Comparison of ENCODE assay signal across 1 cellular context in genomic region chr12:38761636-38762342, GRCh38.
TF ChIP-seq lines count a peak whose summit lies in the region.

No MANE protein-coding gene starts in this region.

TF ChIP-seq in SK-N-SH, 30 proteins besides CTCF, POLR2A, EP300 and RAD21 (continued from another document):
- TF ChIP-seq, protein P1, sequence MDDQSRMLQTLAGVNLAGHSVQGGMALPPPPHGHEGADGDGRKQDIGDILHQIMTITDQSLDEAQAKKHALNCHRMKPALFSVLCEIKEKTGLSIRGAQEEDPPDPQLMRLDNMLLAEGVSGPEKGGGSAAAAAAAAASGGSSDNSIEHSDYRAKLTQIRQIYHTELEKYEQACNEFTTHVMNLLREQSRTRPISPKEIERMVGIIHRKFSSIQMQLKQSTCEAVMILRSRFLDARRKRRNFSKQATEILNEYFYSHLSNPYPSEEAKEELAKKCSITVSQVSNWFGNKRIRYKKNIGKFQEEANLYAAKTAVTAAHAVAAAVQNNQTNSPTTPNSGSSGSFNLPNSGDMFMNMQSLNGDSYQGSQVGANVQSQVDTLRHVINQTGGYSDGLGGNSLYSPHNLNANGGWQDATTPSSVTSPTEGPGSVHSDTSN (IDR thresholded peaks at IDR 0.05), result no peak
- no peak for TF ChIP-seq RFX5 (IDR thresholded peaks at IDR 0.05; ENCODE audit: low read length)
- TF ChIP-seq POLR2AphosphoS5 (IDR thresholded peaks at IDR 0.05; ENCODE audit: low read depth, low read length), result no peak
- TF ChIP-seq FOSL2 (IDR thresholded peaks at IDR 0.05; ENCODE audit: borderline replicate concordance, low read depth), result no peak
- TF ChIP-seq SIN3A (IDR thresholded peaks at IDR 0.05; ENCODE audit: borderline replicate concordance, low read depth, low read length), result no peak
- TF ChIP-seq MEF2A (IDR thresholded peaks at IDR 0.05; ENCODE audit: borderline replicate concordance, low read depth), result no peak
- TF ChIP-seq MXI1 (IDR thresholded peaks at IDR 0.05; ENCODE audit: low read depth, low read length), result no peak
- no peak for TF ChIP-seq NRF1 (IDR thresholded peaks at IDR 0.05; ENCODE audit: low read depth, low read length)
- no peak for TF ChIP-seq CHD2 (IDR thresholded peaks at IDR 0.05; ENCODE audit: low read length, partially characterized antibody)
- no peak for TF ChIP-seq IRF3 (IDR thresholded peaks at IDR 0.05; ENCODE audit: low read depth, low read length)
- no peak for TF ChIP-seq GATA2 (CRISPR knock-in tag; IDR thresholded peaks at IDR 0.05)
- TF ChIP-seq, protein P2, sequence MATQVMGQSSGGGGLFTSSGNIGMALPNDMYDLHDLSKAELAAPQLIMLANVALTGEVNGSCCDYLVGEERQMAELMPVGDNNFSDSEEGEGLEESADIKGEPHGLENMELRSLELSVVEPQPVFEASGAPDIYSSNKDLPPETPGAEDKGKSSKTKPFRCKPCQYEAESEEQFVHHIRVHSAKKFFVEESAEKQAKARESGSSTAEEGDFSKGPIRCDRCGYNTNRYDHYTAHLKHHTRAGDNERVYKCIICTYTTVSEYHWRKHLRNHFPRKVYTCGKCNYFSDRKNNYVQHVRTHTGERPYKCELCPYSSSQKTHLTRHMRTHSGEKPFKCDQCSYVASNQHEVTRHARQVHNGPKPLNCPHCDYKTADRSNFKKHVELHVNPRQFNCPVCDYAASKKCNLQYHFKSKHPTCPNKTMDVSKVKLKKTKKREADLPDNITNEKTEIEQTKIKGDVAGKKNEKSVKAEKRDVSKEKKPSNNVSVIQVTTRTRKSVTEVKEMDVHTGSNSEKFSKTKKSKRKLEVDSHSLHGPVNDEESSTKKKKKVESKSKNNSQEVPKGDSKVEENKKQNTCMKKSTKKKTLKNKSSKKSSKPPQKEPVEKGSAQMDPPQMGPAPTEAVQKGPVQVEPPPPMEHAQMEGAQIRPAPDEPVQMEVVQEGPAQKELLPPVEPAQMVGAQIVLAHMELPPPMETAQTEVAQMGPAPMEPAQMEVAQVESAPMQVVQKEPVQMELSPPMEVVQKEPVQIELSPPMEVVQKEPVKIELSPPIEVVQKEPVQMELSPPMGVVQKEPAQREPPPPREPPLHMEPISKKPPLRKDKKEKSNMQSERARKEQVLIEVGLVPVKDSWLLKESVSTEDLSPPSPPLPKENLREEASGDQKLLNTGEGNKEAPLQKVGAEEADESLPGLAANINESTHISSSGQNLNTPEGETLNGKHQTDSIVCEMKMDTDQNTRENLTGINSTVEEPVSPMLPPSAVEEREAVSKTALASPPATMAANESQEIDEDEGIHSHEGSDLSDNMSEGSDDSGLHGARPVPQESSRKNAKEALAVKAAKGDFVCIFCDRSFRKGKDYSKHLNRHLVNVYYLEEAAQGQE (IDR thresholded peaks at IDR 0.05; ENCODE audit: low read depth, low read length), result no peak
- TF ChIP-seq FOXJ3 (CRISPR knock-in tag; IDR thresholded peaks at IDR 0.05), result no peak
- no peak for TF ChIP-seq TCF12 (IDR thresholded peaks at IDR 0.05)
